22 cellular contexts compared by ENCODE assay signal in genomic region chr9:16928179-16928945, GRCh38. TPM values are rescaled to one million over a fixed set of nuclear protein-coding genes. Genes with fewer than 3 reads are reported as not detected.
DNase-seq lines count a peak whose midpoint lies in the region; ATAC-seq, FAIRE-seq and TF ChIP-seq lines count a peak whose summit lies in the region.
"Had no signal": no experiment of that assay in that cellular context is flagged by ENCODE, and none has a peak within 500 bp of the region (broad histone marks: within the 10 kb centered on the region; RNA-seq: fewer than 3 reads in every experiment).

No MANE protein-coding gene starts in this region.

- H4K20me1 ChIP-seq in osteoblast (ENCODE audit: insufficient read depth, low read length) (no peaks in the 10 kb centered on the region), HepG2 (ENCODE audit: insufficient read depth, low read length) (no peaks in the 10 kb centered on the region)
- H4K20me1 ChIP-seq: BLaER1 treated with 17β-estradiol and CSF1 and Interleukin-3, amounts not matched to agents 10 nM and 100 nM had no signal

- DNase-seq in H7, result peak; percentile 34
- peak; percentile 9 for DNase-seq in NCI-H524 treated with DMSO at 0.1 percent for 48 hours (lab: John Stamatoyannopoulos, UW)
- peak; percentile 49 for DNase-seq in endodermal cell
- DNase-seq in osteoblast (ENCODE audit: insufficient read length, low spot score, missing footprints), result no peak
- no peak for DNase-seq in NCI-H1694 (lab: John Stamatoyannopoulos, UW)
- no peak for DNase-seq in HepG2 (ENCODE audit: low spot score)
- DNase-seq in NCI-H510A treated with DMSO at 0.1 percent for 48 hours (lab: John Stamatoyannopoulos, UW), result no peak
- DNase-seq: activated B cell treated with CpG ODN at 0.5 μM for 24 hours; activated naive CD8-positive, alpha-beta T cell treated with anti-CD3 and anti-CD28 coated beads for 36 hours; activated T-cell treated with anti-CD3 and anti-CD28 coated beads, Interleukin-2, amount 50 U/mL, for 72 hours; DMS153; left colon; NCI-H1105; Right ventricle myocardium superior; stimulated activated CD4-positive, alpha-beta T cell treated with anti-CD3 and anti-CD28 coated beads, Interleukin-15, amount 100 ng/mL, for 24 hours; stimulated activated naive CD4-positive, alpha-beta T cell; transverse colon had no signal

- TF ChIP-seq EP300 in HepG2 (IDR thresholded peaks at IDR 0.05; ENCODE audit: low read depth in 2 of 2, low read length in 2 of 2) (no peak), HepG2 (CRISPR knock-in tag; IDR thresholded peaks at IDR 0.05; ENCODE audit: borderline replicate concordance) (no peak)

- intact Hi-C loops in HepG2 (cut with micrococcal nuclease; ENCODE audit: unreplicated experiment), result no loop called here

- in situ Hi-C loops in HepG2 (cut with HindIII; ENCODE audit: extremely low pct_ligation_motif_present, low pct_unique_long_range_greater_than_20kb), result no loop called here

- H3K27me3 Mint-ChIP-seq in endodermal cell (ENCODE audit: insufficient read depth), result peaks cover 8% of the 10 kb centered on the region
- H3K27me3 Mint-ChIP-seq: activated B cell treated with CpG ODN at 0.5 μM for 24 hours; activated naive CD8-positive, alpha-beta T cell treated with anti-CD3 and anti-CD28 coated beads for 36 hours had no signal

- H3K79me2 ChIP-seq in osteoblast (ENCODE audit: insufficient read depth, low read length) (no peaks in the 10 kb centered on the region), HepG2 (ENCODE audit: insufficient read depth, low read length) (no peaks in the 10 kb centered on the region)
- H3K79me2 ChIP-seq: hepatocyte had no signal

- ATAC-seq in HepG2, result no peak
- ATAC-seq: activated T-cell treated with anti-CD3 and anti-CD28 coated beads, Interleukin-2, amount 50 U/mL, for 72 hours; left colon had no signal

- peaks cover 9% of the 10 kb centered on the region for H3K9me3 ChIP-seq in endodermal cell (ENCODE audit: control insufficient read depth, low read length)
- H3K9me3 ChIP-seq in osteoblast (ENCODE audit: low read depth, low read length), result no peaks in the 10 kb centered on the region
- no peaks in the 10 kb centered on the region for H3K9me3 ChIP-seq in HepG2 (ENCODE audit: low read length)
- H3K9me3 ChIP-seq: right atrium auricular region, transverse colon had no signal

- no peaks in the 10 kb centered on the region for H3K4me1 Mint-ChIP-seq in endodermal cell
- H3K4me1 Mint-ChIP-seq: activated B cell treated with CpG ODN at 0.5 μM for 24 hours; activated naive CD8-positive, alpha-beta T cell treated with anti-CD3 and anti-CD28 coated beads for 36 hours had no signal

- H3K4me2 ChIP-seq in osteoblast (ENCODE audit: insufficient read depth, low read length) (no peak overlapping the region), HepG2 (ENCODE audit: low read depth, low read length) (no peak overlapping the region)
- H3K4me2 ChIP-seq: BLaER1 treated with 17β-estradiol and CSF1 and Interleukin-3, amounts not matched to agents 10 nM and 100 nM; hepatocyte had no signal

- peaks cover 36% of the 10 kb centered on the region for H3K9me3 Mint-ChIP-seq in endodermal cell
- H3K9me3 Mint-ChIP-seq: activated naive CD8-positive, alpha-beta T cell treated with anti-CD3 and anti-CD28 coated beads for 36 hours had no signal

- no peaks in the 10 kb centered on the region for H3K36me3 ChIP-seq in H7 (replicated peaks; ENCODE audit: control insufficient read depth, insufficient read depth, low read length)
- no peaks in the 10 kb centered on the region for H3K36me3 ChIP-seq in endodermal cell (ENCODE audit: control insufficient read depth, insufficient read depth, low read length)
- no peaks in the 10 kb centered on the region for H3K36me3 ChIP-seq in osteoblast (ENCODE audit: insufficient read depth, low read length)
- no peaks in the 10 kb centered on the region for H3K36me3 ChIP-seq in HepG2 (replicated peaks in 1 of 2; ENCODE audit: control insufficient read depth in 1 of 2, insufficient read depth in 2 of 2, low read length in 2 of 2)
- H3K36me3 ChIP-seq: BLaER1 treated with 17β-estradiol and CSF1 and Interleukin-3, amounts not matched to agents 10 nM and 100 nM; cardiac muscle cell; right atrium auricular region; transverse colon had no signal

- H3K27me3 ChIP-seq in H7 (ENCODE audit: control insufficient read depth, insufficient read depth, low read length) (no peaks in the 10 kb centered on the region; the same call in 1 of the 2 replicates), endodermal cell (ENCODE audit: control insufficient read depth, insufficient read depth, low read length, poor library complexity, severe bottlenecking) (no peaks in the 10 kb centered on the region), osteoblast (ENCODE audit: insufficient read depth, low read length) (no peaks in the 10 kb centered on the region), HepG2 (ENCODE audit: control insufficient read depth in 1 of 2, insufficient read depth in 2 of 2, low read length in 2 of 2) (no peaks in the 10 kb centered on the region)
- H3K27me3 ChIP-seq: BLaER1 treated with 17β-estradiol and CSF1 and Interleukin-3, amounts not matched to agents 10 nM and 100 nM; cardiac muscle cell; hepatocyte; right atrium auricular region; transverse colon had no signal

- no peak for TF ChIP-seq CTCF in endodermal cell (conservative IDR thresholded peaks at IDR 0.05)
- TF ChIP-seq CTCF in osteoblast (IDR thresholded peaks at IDR 0.05; ENCODE audit: extremely low read depth, low read depth, low read length), result no peak
- TF ChIP-seq CTCF in HepG2 (CRISPR knock-in tag; IDR thresholded peaks at IDR 0.05), result no peak

- POLR2A ChIA-PET in HepG2 (lab: Yijun Ruan, JAX), result no interaction called here

- peaks cover 2% of the 10 kb centered on the region for H3K36me3 Mint-ChIP-seq in endodermal cell (ENCODE audit: low read depth)
- H3K36me3 Mint-ChIP-seq: activated naive CD8-positive, alpha-beta T cell treated with anti-CD3 and anti-CD28 coated beads for 36 hours had no signal

- H3K9ac ChIP-seq in endodermal cell (ENCODE audit: extremely low read depth, low read length, poor library complexity, severe bottlenecking) (no peak overlapping the region), HepG2 (ENCODE audit: insufficient read depth, low read depth, low read length) (no peak overlapping the region)
- H3K9ac ChIP-seq: BLaER1 treated with 17β-estradiol and CSF1 and Interleukin-3, amounts not matched to agents 10 nM and 100 nM had no signal

- WGBS in endodermal cell (ENCODE audit: insufficient coverage in 1 of 2, insufficient read length in 1 of 2), 2 experiments, result 80 to 84% methylated on average over 4 to 5 of the region's 5 CpGs
- WGBS in HepG2 (ENCODE audit: low lambda C conversion rate), result 17% methylated on average over 5 of the region's 5 CpGs

- CTCF ChIA-PET in HepG2 (lab: Yijun Ruan, JAX; ENCODE audit: low intra/inter-chr PET ratio, low total read pairs), result no interaction called here

- peak overlapping the region; percentile 8 for H2AFZ ChIP-seq in osteoblast (ENCODE audit: low read length)
- H2AFZ ChIP-seq in HepG2 (ENCODE audit: low read length), result no peak overlapping the region
- H2AFZ ChIP-seq: hepatocyte had no signal

- no peak overlapping the region for H3K27ac Mint-ChIP-seq in endodermal cell
- H3K27ac Mint-ChIP-seq: activated B cell treated with CpG ODN at 0.5 μM for 24 hours; activated naive CD8-positive, alpha-beta T cell treated with anti-CD3 and anti-CD28 coated beads for 36 hours; activated T-cell treated with anti-CD3 and anti-CD28 coated beads, Interleukin-2, amount 50 U/mL, for 72 hours had no signal

- TF ChIP-seq RAD21 in HepG2 (CRISPR knock-in tag; IDR thresholded peaks at IDR 0.05), result no peak

- H3K4me3 ChIP-seq in H7 (ENCODE audit: insufficient read depth, low read depth, low read length) (no peak overlapping the region), endodermal cell (ENCODE audit: low read length) (no peak overlapping the region), osteoblast (ENCODE audit: insufficient read depth, low read length) (no peak overlapping the region), HepG2 (replicated peaks in 1 of 3; ENCODE audit: insufficient read depth in 1 of 3, low read depth in 2 of 3, low read length in 3 of 3) (no peak overlapping the region)
- H3K4me3 ChIP-seq: BLaER1 treated with 17β-estradiol and CSF1 and Interleukin-3, amounts not matched to agents 10 nM and 100 nM; cardiac muscle cell; hepatocyte; right atrium auricular region; transverse colon had no signal

- no peak overlapping the region for H3K4me3 Mint-ChIP-seq in endodermal cell
- H3K4me3 Mint-ChIP-seq: activated B cell treated with CpG ODN at 0.5 μM for 24 hours; activated naive CD8-positive, alpha-beta T cell treated with anti-CD3 and anti-CD28 coated beads for 36 hours; activated T-cell treated with anti-CD3 and anti-CD28 coated beads, Interleukin-2, amount 50 U/mL, for 72 hours had no signal

- no TSS peak for BruUV-seq in HepG2 (replicated peaks; lab: Mats Ljungman, UMichigan)

- no peak for FAIRE-seq in HepG2 (lab: Jason Lieb, UNC)
- FAIRE-seq: GM19239 had no signal

- H3K27ac ChIP-seq in endodermal cell (ENCODE audit: low read depth, low read length) (no peak overlapping the region), osteoblast (ENCODE audit: low read depth, low read length) (no peak overlapping the region), HepG2 (ENCODE audit: extremely low read length, insufficient read depth, low read length) (no peak overlapping the region)
- H3K27ac ChIP-seq: BLaER1 treated with 17β-estradiol and CSF1 and Interleukin-3, amounts not matched to agents 10 nM and 100 nM; cardiac muscle cell; hepatocyte; right atrium auricular region; transverse colon had no signal

- no peaks in the 10 kb centered on the region for H3K4me1 ChIP-seq in endodermal cell (ENCODE audit: control insufficient read depth, insufficient read depth, low read length)
- peaks cover 3% of the 10 kb centered on the region for H3K4me1 ChIP-seq in osteoblast (ENCODE audit: insufficient read depth, low read length)
- H3K4me1 ChIP-seq in HepG2 (ENCODE audit: insufficient read depth, low read length), result no peaks in the 10 kb centered on the region
- H3K4me1 ChIP-seq: BLaER1 treated with 17β-estradiol and CSF1 and Interleukin-3, amounts not matched to agents 10 nM and 100 nM; right atrium auricular region; transverse colon had no signal

- no peak for TF ChIP-seq POLR2A in HepG2 (IDR thresholded peaks at IDR 0.05; ENCODE audit: insufficient read depth in 1 of 2, low read depth in 2 of 2, low read length in 2 of 2)

RNA-seq across cellular contexts. Expression of gene BNC2, which starts 57.9 kb away (rescaled TPM):
- total RNA-seq in H7 (2014; rRNA removed; shearing (Covaris generic)), result 7.9 and 12.0 TPM in 2 replicates
- total RNA-seq in endodermal cell, result 10 to 100 TPM in 1 of 2 donors, 1 to 10 TPM in 1; 3.0 to 10.5 TPM
- polyA plus RNA-seq in endodermal cell (2013, experiment 1 of 2), result 8.1 TPM
- 8.7 TPM for polyA plus RNA-seq in endodermal cell (2013, experiment 2 of 2)
- total RNA-seq in osteoblast, result 51.3 and 53.9 TPM in 2 replicates
- not detected in 2 replicates for total RNA-seq in HepG2 (2016; rRNA removed; fragmentation: Illumina TruSeq; extraction: Trizol)
- not detected in 2 replicates for total RNA-seq in HepG2 (2016; cell fraction: cytosol; rRNA removed; fragmentation: Illumina TruSeq; extraction: Trizol; ENCODE audit: low read depth)
- not detected in 2 replicates for total RNA-seq in HepG2 (2016; cell fraction: insoluble cytoplasmic fraction; rRNA removed; fragmentation: Illumina TruSeq; extraction: Trizol)
- total RNA-seq in HepG2 (2016; cell fraction: membrane; rRNA removed; fragmentation: Illumina TruSeq; extraction: Trizol), result not detected in 2 replicates
- total RNA-seq in HepG2 (2016; cell fraction: nucleus; rRNA removed; fragmentation: Illumina TruSeq; extraction: Trizol), result not detected in 2 replicates
- not detected in 2 replicates for polyA plus RNA-seq in HepG2 (2011; rRNA removed)
- polyA plus RNA-seq in HepG2 (2011; cell fraction: cytosol; rRNA removed), result not detected in 2 replicates
- not detected in 2 replicates for polyA plus RNA-seq in HepG2 (2011; cell fraction: nucleus; rRNA removed)
- polyA plus RNA-seq in HepG2 (2012), result not detected in 2 replicates
- not detected in 2 replicates for polyA plus RNA-seq in HepG2 (2016; cell fraction: cytosol; fragmentation: Illumina TruSeq; extraction: Trizol; ENCODE audit: low read depth)
- not detected in 2 replicates for polyA plus RNA-seq in HepG2 (2016; cell fraction: insoluble cytoplasmic fraction; fragmentation: Illumina TruSeq; extraction: Trizol; ENCODE audit: low read depth)
- polyA plus RNA-seq in HepG2 (2016; cell fraction: membrane; fragmentation: Illumina TruSeq; extraction: Trizol; ENCODE audit: low read depth), result not detected in 2 replicates
- polyA plus RNA-seq in HepG2 (2016; cell fraction: nucleus; fragmentation: Illumina TruSeq; extraction: Trizol; ENCODE audit: insufficient read depth, low read depth), result not detected in 2 replicates
- polyA minus RNA-seq in HepG2 (2011; rRNA and poly(A)+ RNA removed; ENCODE audit: low replicate concordance), result 4.4 TPM in 1 of 2 replicates, not detected in the other
- polyA minus RNA-seq in HepG2 (2011; cell fraction: cytosol; rRNA and poly(A)+ RNA removed), result not detected in 2 replicates
- not detected in 2 replicates for polyA minus RNA-seq in HepG2 (2011; cell fraction: nucleus; rRNA and poly(A)+ RNA removed)
- total RNA-seq: activated B cell treated with CpG ODN at 0.5 μM for 24 hours; activated naive CD8-positive, alpha-beta T cell treated with anti-CD3 and anti-CD28 coated beads for 36 hours had no signal

Comparison
In these comparisons a context has a peak if more than half of its experiments do, and no peak if none do; other contexts are left out.
1. DNase-seq: peak in H7 (single experiment), NCI-H524 treated with DMSO at 0.1 percent for 48 hours (single experiment) and endodermal cell (single experiment); none in osteoblast (single experiment), NCI-H1694 (single experiment), HepG2 (single experiment) and NCI-H510A treated with DMSO at 0.1 percent for 48 hours (single experiment).